21 cellular contexts compared by ENCODE assay signal in the genomic region with DNA sequence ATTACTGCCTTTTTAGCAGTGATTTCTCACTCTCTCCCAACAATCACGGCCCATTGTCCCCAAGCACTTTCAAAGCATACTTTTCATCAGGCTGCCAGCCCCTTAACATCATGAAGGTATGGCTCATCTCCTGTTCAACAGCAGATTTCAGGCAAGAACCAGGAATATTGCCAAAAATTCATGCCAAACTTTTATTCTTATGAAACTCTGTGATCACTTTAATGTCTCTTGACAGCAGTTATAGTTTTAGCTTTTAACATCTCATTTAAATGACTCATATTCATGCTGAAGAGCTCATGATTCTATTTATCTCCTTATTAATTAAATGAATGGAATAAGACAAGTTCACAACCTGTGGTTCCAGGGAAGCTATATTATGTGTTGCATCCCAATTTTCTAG.
A peak's percentile ranks its signal among the peaks of the same experiment; 100 is the strongest.
DNase-seq lines count a peak whose midpoint lies in the region; ATAC-seq and TF ChIP-seq lines count a peak whose summit lies in the region.
"Had no signal": no experiment of that assay in that cellular context is flagged by ENCODE, and none has a peak within 500 bp of the region (broad histone marks: within the 10 kb centered on the region; RNA-seq: fewer than 3 reads in every experiment).

No MANE protein-coding gene starts in this region.

- intact Hi-C loops in Right ventricle myocardium superior (cut with DNase I) = no loop called here

- H3K27ac ChIP-seq in ACC112 (ENCODE audit: low read depth, low read length) = no peak overlapping the region
- H3K27ac ChIP-seq: PC-9, SJSA1 had no signal

- H3K27me3 ChIP-seq in ACC112 (ENCODE audit: insufficient read depth, low read length) = no peaks in the 10 kb centered on the region
- H3K27me3 ChIP-seq: SJSA1 had no signal

- DNase-seq in LHCN-M2 (ENCODE audit: low read depth) (peak; percentile 2), choroid plexus epithelial cell (ENCODE audit: low read depth) (peak; percentile 31), foreskin fibroblast (peak; percentile 46 to 71), NCI-H2107 treated with DMSO at 0.1 percent for 48 hours (lab: John Stamatoyannopoulos, UW; ENCODE audit: unreplicated experiment) (no peak), Right ventricle myocardium superior (no peak)
- no peak for DNase-seq in activated naive CD4-positive, alpha-beta T cell (lab: John Stamatoyannopoulos, UW)
- DNase-seq: 8988T, COR-L47, DMS153, EL, H7, Kasumi-1, MV-4-11, NCI-H1417, NCI-H1930, NCI-H510A, NCI-H774, PC-9 had no signal

- TF ChIP-seq CTCF in choroid plexus epithelial cell (conservative IDR thresholded peaks at IDR 0.05; ENCODE audit: low read depth, low read length) (no peak), foreskin fibroblast (IDR thresholded peaks at IDR 0.05; ENCODE audit: low read depth, low read length) (no peak)

- H2AFZ ChIP-seq in ACC112 (ENCODE audit: low read length, unreplicated experiment) = peak overlapping the region; percentile 77
- H2AFZ ChIP-seq: PC-9 had no signal

- no peaks in the 10 kb centered on the region for H3K36me3 ChIP-seq in ACC112 (ENCODE audit: insufficient read depth, low read length)
- H3K36me3 ChIP-seq: SJSA1 had no signal

- peaks cover 10% of the 10 kb centered on the region for H3K4me1 ChIP-seq in ACC112 (ENCODE audit: control insufficient read depth, insufficient read depth, low read length, unreplicated experiment)
- H3K4me1 ChIP-seq: SJSA1 had no signal

- no peak for ATAC-seq in GM18873 (IDR thresholded peaks at IDR 0.05; ENCODE audit: low FRiP score, unreplicated experiment)
- ATAC-seq in Right ventricle myocardium superior (ENCODE audit: poor library complexity) = no peak

- H3K79me2 ChIP-seq in ACC112 (ENCODE audit: control insufficient read depth, insufficient read depth, low read length, unreplicated experiment) = no peaks in the 10 kb centered on the region

- H3K4me3 ChIP-seq in ACC112 (ENCODE audit: low read depth, low read length) = no peak overlapping the region
- no peak overlapping the region for H3K4me3 ChIP-seq in choroid plexus epithelial cell (ENCODE audit: low read depth, low read length)
- H3K4me3 ChIP-seq in foreskin fibroblast (ENCODE audit: low read depth in 1 of 2, low read length in 2 of 2) = no peak overlapping the region
- H3K4me3 ChIP-seq: PC-9, SJSA1 had no signal

Comparison
In these comparisons a context has a peak if more than half of its experiments do, and no peak if none do; other contexts are left out.
1. DNase-seq: peak in LHCN-M2 (single experiment), choroid plexus epithelial cell (single experiment) and foreskin fibroblast (2 of 2); none in NCI-H2107 treated with DMSO at 0.1 percent for 48 hours (single experiment), activated naive CD4-positive, alpha-beta T cell (0 of 4) and Right ventricle myocardium superior (single experiment).